Comparison of ENCODE assay signal across 8 cellular contexts in the genomic region with DNA sequence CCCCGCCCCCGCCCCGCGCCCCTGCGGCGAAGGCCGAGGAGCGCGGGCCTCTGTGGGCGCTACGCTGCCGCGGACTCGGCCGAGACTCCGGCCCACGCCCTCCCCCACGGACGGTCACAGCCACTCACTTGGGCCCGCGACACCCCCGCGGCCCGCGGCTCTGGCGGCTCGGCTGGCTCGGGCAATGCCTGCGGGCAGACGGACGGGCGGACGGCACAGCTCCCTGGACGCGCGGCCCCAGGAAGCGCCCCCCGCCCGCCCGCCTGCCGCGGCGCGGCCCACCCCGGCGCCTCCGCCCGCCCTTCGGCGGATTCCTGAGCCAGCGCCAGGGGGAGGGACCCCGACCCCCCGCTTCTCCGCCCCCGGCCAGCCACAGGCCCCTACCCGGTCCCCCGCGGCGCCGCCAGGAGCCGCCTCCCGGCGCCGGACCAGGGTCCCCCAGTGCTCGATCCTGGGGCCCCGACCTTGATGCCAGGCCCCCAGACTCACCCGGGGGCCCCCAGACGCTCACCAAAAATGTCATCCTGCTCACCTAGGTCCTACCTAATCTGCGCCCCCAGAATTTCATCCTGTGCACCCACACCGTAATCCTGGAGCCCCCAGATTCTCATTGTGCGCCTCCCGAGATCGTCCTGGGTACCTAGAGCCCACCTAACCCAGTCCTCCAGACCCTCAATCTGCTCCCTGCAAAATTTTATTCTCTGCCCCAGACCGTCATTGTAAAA. TPM values are rescaled to one million over a fixed set of nuclear protein-coding genes. Genes with fewer than 3 reads are reported as not detected.
DNase-seq lines count a peak whose midpoint lies in the region; ATAC-seq and TF ChIP-seq lines count a peak whose summit lies in the region.

Gene EFEMP2, minus strand, starts transcription at position 246 of the 725 bp plus-strand sequence. CDS start 446 bp downstream, outside the sequence.

- peak within 1 kb of the TSS; percentile 71 for H3K4me2 ChIP-seq in OCI-LY1 (ENCODE audit: low read length)

- no peak within 1 kb of the TSS for H2AFZ ChIP-seq in OCI-LY1 (ENCODE audit: low read length)

- peaks cover 1% of the 10 kb centered on the region for H3K36me3 ChIP-seq in CD4-positive, CD25-positive, alpha-beta regulatory T cell (ENCODE audit: control insufficient read depth, insufficient read depth, low read length)
- H3K36me3 ChIP-seq in OCI-LY1 (ENCODE audit: insufficient read depth, low read length) = no peaks in the 10 kb centered on the region
- peaks cover 30% of the 10 kb centered on the region for H3K36me3 ChIP-seq in muscle layer of colon (ENCODE audit: insufficient read depth, low read length)

- H3K9me3 Mint-ChIP-seq in CD4-positive, CD25-positive, alpha-beta regulatory T cell = no peaks in the 10 kb centered on the region

- H3K4me3 Mint-ChIP-seq in CD4-positive, CD25-positive, alpha-beta regulatory T cell = peak within 1 kb of the TSS; percentile 73 to 99 (median 88)

- in situ Hi-C loops in endometrial microvascular endothelial cells (cut with HindIII; ENCODE audit: inconsistent ontology term, low pct_unique_long_range_greater_than_20kb, low sequenced_read_pairs) = no loop called here

- H3K9me3 ChIP-seq in CD4-positive, CD25-positive, alpha-beta regulatory T cell (ENCODE audit: control insufficient read depth in 2 of 2, low read length in 2 of 2) = no peaks in the 10 kb centered on the region
- H3K9me3 ChIP-seq in OCI-LY1 (ENCODE audit: low read length) (no peaks in the 10 kb centered on the region), muscle layer of colon (ENCODE audit: low read length) (no peaks in the 10 kb centered on the region)

- H3K9me2 ChIP-seq in OCI-LY1 (ENCODE audit: low read depth, low read length) = no peaks in the 10 kb centered on the region

- H3K9ac ChIP-seq in OCI-LY1 (ENCODE audit: low read length) (peak within 1 kb of the TSS; percentile 43; the same call in 1 of the 2 replicates), muscle layer of colon (ENCODE audit: low read length) (peak within 1 kb of the TSS; percentile 76)

- H4K20me1 ChIP-seq in OCI-LY1 (ENCODE audit: insufficient read depth, low read length) = no peaks in the 10 kb centered on the region

- no peaks in the 10 kb centered on the region for H3F3A ChIP-seq in OCI-LY1 (ENCODE audit: insufficient read depth, low read length)

- no peaks in the 10 kb centered on the region for H3K79me2 ChIP-seq in OCI-LY1 (ENCODE audit: insufficient read depth, low read length)

- H3K27me3 Mint-ChIP-seq in CD4-positive, CD25-positive, alpha-beta regulatory T cell = peaks cover 11% of the 10 kb centered on the region

- TF ChIP-seq CTCF in OCI-LY1 (IDR thresholded peaks at IDR 0.05; ENCODE audit: low read length) = no peak

- peak within 1 kb of the TSS; percentile 73 to 95 (median 79) for H3K27ac Mint-ChIP-seq in CD4-positive, CD25-positive, alpha-beta regulatory T cell

- H3K4me1 ChIP-seq in CD4-positive, CD25-positive, alpha-beta regulatory T cell (ENCODE audit: control insufficient read depth, insufficient read depth, low read length, poor library complexity, severe bottlenecking) = peaks cover 16% of the 10 kb centered on the region
- H3K4me1 ChIP-seq in OCI-LY1 (ENCODE audit: insufficient read depth, low read length, severe bottlenecking) (peaks cover 10% of the 10 kb centered on the region), muscle layer of colon (ENCODE audit: insufficient read depth, low read length) (peaks cover 25% of the 10 kb centered on the region)

- no peaks in the 10 kb centered on the region for H3K27me3 ChIP-seq in CD4-positive, CD25-positive, alpha-beta regulatory T cell (ENCODE audit: control insufficient read depth, insufficient read depth, low read length)
- H3K27me3 ChIP-seq in OCI-LY1 (ENCODE audit: insufficient read depth, low read length) (peaks cover 3% of the 10 kb centered on the region; the same call in 1 of the 2 replicates), muscle layer of colon (ENCODE audit: control insufficient read depth in 1 of 2, insufficient read depth in 2 of 2, low read length in 2 of 2) (no peaks in the 10 kb centered on the region)

- peak within 1 kb of the TSS; percentile 88 for H3K27ac ChIP-seq in CD4-positive, CD25-positive, alpha-beta regulatory T cell (ENCODE audit: insufficient read depth, low read length, poor library complexity, severe bottlenecking)
- H3K27ac ChIP-seq in OCI-LY1 (ENCODE audit: low read depth, low read length, poor library complexity, severe bottlenecking) (no peak within 1 kb of the TSS), muscle layer of colon (ENCODE audit: low read depth, low read length) (peak within 1 kb of the TSS; percentile 79)

- H3K4me3 ChIP-seq in CD4-positive, CD25-positive, alpha-beta regulatory T cell (ENCODE audit: low read depth, low read length) = peak within 1 kb of the TSS; percentile 61
- H3K4me3 ChIP-seq in OCI-LY1 (ENCODE audit: low read depth, low read length, poor library complexity, severe bottlenecking) (peak within 1 kb of the TSS; percentile 59), muscle layer of colon (ENCODE audit: low read depth in 1 of 2, low read length in 2 of 2) (peak within 1 kb of the TSS; percentile 59 to 76)

- no peak for DNase-seq in CD4-positive, CD25-positive, alpha-beta regulatory T cell
- no peak for DNase-seq in SIG-M5 treated with dmso at 0.1 percent for 504 hours (lab: John Stamatoyannopoulos, UW; ENCODE audit: unreplicated experiment)

- no peaks in the 10 kb centered on the region for H3K36me3 Mint-ChIP-seq in CD4-positive, CD25-positive, alpha-beta regulatory T cell

- no peak for ATAC-seq in CD4-positive, CD25-positive, alpha-beta regulatory T cell (ENCODE audit: low read depth in 2 of 2)
- ATAC-seq in GM21576 (IDR thresholded peaks at IDR 0.05; ENCODE audit: unreplicated experiment) = no peak
- ATAC-seq in GM18511 (IDR thresholded peaks at IDR 0.05; ENCODE audit: unreplicated experiment) = no peak
- no peak for ATAC-seq in GM19351 (IDR thresholded peaks at IDR 0.05; ENCODE audit: unreplicated experiment)

- H3K4me1 Mint-ChIP-seq in CD4-positive, CD25-positive, alpha-beta regulatory T cell = peaks cover 0 to 27% (median 10%) of the 10 kb centered on the region in 4 donors

RNA-seq across cellular contexts. Expression of gene EFEMP2, which starts in this region (rescaled TPM):
- total RNA-seq in CD4-positive, CD25-positive, alpha-beta regulatory T cell = 5.8 TPM
- polyA plus RNA-seq in CD4-positive, CD25-positive, alpha-beta regulatory T cell = under 1 TPM; 0.21 to 0.36 (median 0.29) TPM
- total RNA-seq in endometrial microvascular endothelial cells (ENCODE audit: inconsistent ontology term) = 81.8 TPM

Comparison
In these comparisons a context has a peak if more than half of its experiments do, and no peak if none do; other contexts are left out.
1. RNA of gene EFEMP2 (total RNA-seq): 81.8 TPM in endometrial microvascular endothelial cells (single experiment); 5.8 TPM in CD4-positive, CD25-positive, alpha-beta regulatory T cell (single experiment); every median in the first group is over 10 times any median in the second.
2. Peak in every context shown above with its lines, with median percentiles within 50 percentile points of each other: H3K4me3 ChIP-seq.